2 cellular contexts compared by ENCODE assay signal in the genomic region with DNA sequence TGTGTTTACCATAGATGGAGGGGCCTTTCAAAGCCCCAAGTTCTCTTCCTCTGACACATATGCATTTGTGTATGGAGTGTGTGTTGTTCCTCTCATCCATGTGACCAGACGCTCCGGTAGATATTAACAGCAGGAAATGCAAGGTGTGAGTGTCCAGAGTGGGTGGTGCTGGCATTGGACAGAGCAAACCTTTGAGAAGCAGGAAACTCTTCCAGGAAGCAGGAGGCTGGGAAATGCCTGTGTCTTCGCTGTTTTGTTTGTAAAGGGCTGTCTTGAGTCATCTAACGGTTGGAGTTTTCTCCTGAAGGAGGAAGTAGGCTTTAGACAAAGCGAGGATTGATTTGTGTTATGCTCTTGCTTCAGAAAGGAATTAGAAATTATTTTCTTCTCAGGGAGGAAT.
TF ChIP-seq lines count a peak whose summit lies in the region.

No MANE protein-coding gene starts in this region.

TF ChIP-seq in IMR-90, 13 proteins besides CTCF, POLR2A, EP300 and RAD21:
- no peak for TF ChIP-seq CEBPB (IDR thresholded peaks at IDR 0.05; ENCODE audit: low read depth, low read length)
- TF ChIP-seq, protein P1, sequence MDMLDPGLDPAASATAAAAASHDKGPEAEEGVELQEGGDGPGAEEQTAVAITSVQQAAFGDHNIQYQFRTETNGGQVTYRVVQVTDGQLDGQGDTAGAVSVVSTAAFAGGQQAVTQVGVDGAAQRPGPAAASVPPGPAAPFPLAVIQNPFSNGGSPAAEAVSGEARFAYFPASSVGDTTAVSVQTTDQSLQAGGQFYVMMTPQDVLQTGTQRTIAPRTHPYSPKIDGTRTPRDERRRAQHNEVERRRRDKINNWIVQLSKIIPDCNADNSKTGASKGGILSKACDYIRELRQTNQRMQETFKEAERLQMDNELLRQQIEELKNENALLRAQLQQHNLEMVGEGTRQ (IDR thresholded peaks at IDR 0.05; ENCODE audit: low read depth, low read length): no peak
- no peak for TF ChIP-seq NFE2L2 (IDR thresholded peaks at IDR 0.05; ENCODE audit: low read depth, low read length)

TF ChIP-seq in K562, 482 proteins besides CTCF, POLR2A, EP300 and RAD21:
- TF ChIP-seq NR2C1 (IDR thresholded peaks at IDR 0.05) (no peak), NR2C1 (tag; IDR thresholded peaks at IDR 0.05) (no peak), SMAD3 (CRISPR knock-in tag; conservative IDR thresholded peaks at IDR 0.05) (no peak), CBX8 (IDR thresholded peaks at IDR 0.05; ENCODE audit: borderline replicate concordance, extremely low read depth, low read depth, low read length, poor library complexity, severe bottlenecking) (no peak)
